14 cellular contexts compared by ENCODE assay signal in genomic region chr10:124200011-124200410, GRCh38.
"Had no signal": no experiment of that assay in that cellular context is flagged by ENCODE, and none has a peak within 500 bp of the region (broad histone marks: within the 10 kb centered on the region; RNA-seq: fewer than 3 reads in every experiment).

No MANE protein-coding gene starts in this region.

- H3K4me1 ChIP-seq: adrenal gland, pancreas, right lobe of liver, testis had no signal

- H3K4me3 ChIP-seq: adrenal gland, cardiac muscle cell, pancreas, right lobe of liver, smooth muscle cell, testis had no signal

- DNase-seq: activated CD4-positive, alpha-beta T cell treated with anti-CD3 and anti-CD28 coated beads, Interleukin-2, amount 10 ng/mL, durations not matched to agents 24 days and 14 days; activated CD8-positive, alpha-beta T cell treated with anti-CD3 and anti-CD28 coated beads for 36 hours; activated T-cell treated with anti-CD3 and anti-CD28 coated beads, Interleukin-2, amount 50 U/mL, for 48 hours; effector memory CD8-positive, alpha-beta T cell; mesenchymal stem cell; naive thymus-derived CD8-positive, alpha-beta T cell; pancreas; stimulated activated CD4-positive, alpha-beta T cell treated with anti-CD3 and anti-CD28 coated beads, Interleukin-4, amount 100 ng/mL, for 4 hours; testis had no signal

- H3K27ac ChIP-seq: adrenal gland, cardiac muscle cell, pancreas, right lobe of liver, testis had no signal

- H3K36me3 ChIP-seq: adrenal gland, cardiac muscle cell, pancreas, right lobe of liver had no signal

- ATAC-seq: activated CD8-positive, alpha-beta T cell treated with anti-CD3 and anti-CD28 coated beads for 36 hours; effector memory CD8-positive, alpha-beta T cell; naive thymus-derived CD8-positive, alpha-beta T cell; pancreas; right lobe of liver; stimulated activated memory B cell treated with anti-CD40 and anti-IgM and Interleukin-4, amounts not matched to agents 10 μg/mL and 1 μg/mL and 100 μg/mL, for 72 hours had no signal

- H3K4me2 ChIP-seq: smooth muscle cell had no signal

- H3K9me3 ChIP-seq: adrenal gland, pancreas, right lobe of liver, testis had no signal

- H3K27me3 ChIP-seq: adrenal gland, cardiac muscle cell, right lobe of liver, testis had no signal
